ENCODE assay signal across 7 cellular contexts in genomic region chr2:64212801-64213321, GRCh38.
DNase-seq lines count a peak whose midpoint lies in the region; ATAC-seq and TF ChIP-seq lines count a peak whose summit lies in the region.

No MANE protein-coding gene starts in this region.

- H3K27me3 Mint-ChIP-seq in activated naive CD4-positive, alpha-beta T cell treated with anti-CD3 and anti-CD28 coated beads for 36 hours (ENCODE audit: low read depth) = no peaks in the 10 kb centered on the region

- no peaks in the 10 kb centered on the region for H3K79me2 ChIP-seq in osteoblast (ENCODE audit: insufficient read depth, low read length)

- H3K36me3 Mint-ChIP-seq in activated naive CD4-positive, alpha-beta T cell treated with anti-CD3 and anti-CD28 coated beads for 36 hours (ENCODE audit: low read depth) = no peaks in the 10 kb centered on the region

- H3K27me3 ChIP-seq in osteoblast (ENCODE audit: insufficient read depth, low read length) = peaks cover 53% of the 10 kb centered on the region

- no peaks in the 10 kb centered on the region for H3K9me3 ChIP-seq in osteoblast (ENCODE audit: low read depth, low read length)

- H2AFZ ChIP-seq in osteoblast (ENCODE audit: low read length) = no peak overlapping the region

- peaks cover 11% of the 10 kb centered on the region for H3K4me1 ChIP-seq in osteoblast (ENCODE audit: insufficient read depth, low read length)

- peak; percentile 45 for ATAC-seq in GM19351 (IDR thresholded peaks at IDR 0.05; ENCODE audit: unreplicated experiment)
- ATAC-seq in HG03565 (IDR thresholded peaks at IDR 0.05; ENCODE audit: unreplicated experiment) = peak; percentile 26

- H3K4me3 Mint-ChIP-seq in activated naive CD4-positive, alpha-beta T cell treated with anti-CD3 and anti-CD28 coated beads for 36 hours = no peak overlapping the region

- H3K27ac ChIP-seq in osteoblast (ENCODE audit: low read depth, low read length) = peak overlapping the region; percentile 42

- peaks cover 77% of the 10 kb centered on the region for H3K4me1 Mint-ChIP-seq in activated naive CD4-positive, alpha-beta T cell treated with anti-CD3 and anti-CD28 coated beads for 36 hours (ENCODE audit: low read depth)

- no peak overlapping the region for H3K4me3 ChIP-seq in osteoblast (ENCODE audit: insufficient read depth, low read length)

- no peaks in the 10 kb centered on the region for H4K20me1 ChIP-seq in osteoblast (ENCODE audit: insufficient read depth, low read length)

- no peaks in the 10 kb centered on the region for H3K9me3 Mint-ChIP-seq in activated naive CD4-positive, alpha-beta T cell treated with anti-CD3 and anti-CD28 coated beads for 36 hours

- intact Hi-C loops in activated naive CD4-positive, alpha-beta T cell treated with anti-CD3 and anti-CD28 coated beads for 36 hours (cut with micrococcal nuclease) = loop anchor here (1.0 to 5.0 kb wide), 8 partner anchors 9 to 1906 kb away; partner anchors contain the start of genes MDH1, SERTAD2, UGP2 and WDPCP

- TF ChIP-seq CTCF in osteoblast (IDR thresholded peaks at IDR 0.05; ENCODE audit: extremely low read depth, low read depth, low read length) = no peak

- H3K36me3 ChIP-seq in osteoblast (ENCODE audit: insufficient read depth, low read length) = no peaks in the 10 kb centered on the region

- H3K27ac Mint-ChIP-seq in activated naive CD4-positive, alpha-beta T cell treated with anti-CD3 and anti-CD28 coated beads for 36 hours = peak overlapping the region; percentile 96

- peak overlapping the region; percentile 24 for H3K4me2 ChIP-seq in osteoblast (ENCODE audit: insufficient read depth, low read length)

- CTCF ChIA-PET in activated naive CD4-positive, alpha-beta T cell treated with anti-CD3 and anti-CD28 coated beads for 36 hours (lab: Charles Lee) = interaction anchor here (0.6 to 2.2 kb wide), 7 partner anchors 9 to 151 kb away, joined by 3 to 12 read pairs (median 4); no protein-coding TSS in a partner anchor

- peak; percentile 80 for DNase-seq in activated naive CD4-positive, alpha-beta T cell treated with anti-CD3 and anti-CD28 coated beads for 36 hours
- DNase-seq in osteoblast (ENCODE audit: insufficient read length, low spot score, missing footprints) (peak; percentile 58), GOT3 (lab: John Stamatoyannopoulos, UW) (no peak), germinal center (ENCODE audit: low spot score) (no peak), NCI-H1092 treated with DMSO at 0.1 percent for 48 hours (lab: John Stamatoyannopoulos, UW) (no peak)

Comparison
In these comparisons a context has a peak if more than half of its experiments do, and no peak if none do; other contexts are left out.
1. DNase-seq: peak in activated naive CD4-positive, alpha-beta T cell treated with anti-CD3 and anti-CD28 coated beads for 36 hours (single experiment) and osteoblast (single experiment); none in GOT3 (single experiment), germinal center (single experiment) and NCI-H1092 treated with DMSO at 0.1 percent for 48 hours (single experiment).